20 cellular contexts compared by ENCODE assay signal in the genomic region with DNA sequence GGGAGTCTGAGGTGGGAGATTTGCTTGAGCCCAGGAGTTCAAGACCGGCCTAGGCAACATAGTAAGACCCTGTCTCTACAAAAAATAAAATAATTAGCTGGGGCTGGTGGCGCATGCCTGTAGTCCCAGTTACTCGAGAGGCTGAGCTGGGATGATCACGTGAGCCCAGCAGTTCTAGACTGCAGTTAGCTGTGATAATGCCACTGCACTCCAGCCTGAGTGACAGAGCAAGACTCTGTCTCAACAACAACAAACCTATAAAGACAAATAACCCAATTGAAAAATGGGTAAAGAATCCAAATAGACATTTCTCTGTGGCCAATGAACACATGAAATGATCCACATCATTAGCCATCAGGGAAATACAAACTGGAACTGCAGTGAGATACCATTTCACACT. TPM values are rescaled to one million over a fixed set of nuclear protein-coding genes. Genes with fewer than 3 reads are reported as not detected.
DNase-seq lines count a peak whose midpoint lies in the region; ATAC-seq and TF ChIP-seq lines count a peak whose summit lies in the region.
"Had no signal": no experiment of that assay in that cellular context is flagged by ENCODE, and none has a peak within 500 bp of the region (broad histone marks: within the 10 kb centered on the region; RNA-seq: fewer than 3 reads in every experiment).

No MANE protein-coding gene starts in this region.

- peak overlapping the region; percentile 90 for H3K4me3 Mint-ChIP-seq in Calu3 (ENCODE audit: low read depth, unreplicated experiment)
- no peak overlapping the region for H3K4me3 Mint-ChIP-seq in activated B cell treated with CpG ODN at 0.5 μM for 24 hours
- peak overlapping the region in 2 of 10 donors; percentile 94 to 95 for H3K4me3 Mint-ChIP-seq in naive thymus-derived CD8-positive, alpha-beta T cell

- peak; percentile 9 for DNase-seq in NCI-H82 (lab: John Stamatoyannopoulos, UW)
- DNase-seq in NCI-H82 treated with DMSO at 0.1 percent for 48 hours (lab: John Stamatoyannopoulos, UW; ENCODE audit: unreplicated experiment), result no peak
- no peak for DNase-seq in Calu3
- DNase-seq in activated B cell treated with CpG ODN at 0.5 μM for 24 hours, result no peak
- no peak for DNase-seq in naive thymus-derived CD8-positive, alpha-beta T cell
- no peak for DNase-seq in HT-29 (ENCODE audit: low spot score)
- DNase-seq: activated CD4-positive, alpha-beta T cell treated with anti-CD3 and anti-CD28 coated beads, Interleukin-2, amount 50 U/mL, for 4 hours; activated gamma-delta T cell treated with Interleukin-2 at 50 U/mL for 16 hours; body of pancreas; dermis blood vessel endothelial cell; H7; kidney; NCI-H2081 treated with DMSO at 0.1 percent for 48 hours; ovary; Right ventricle myocardium superior; T1000; transverse colon had no signal

- H3K9me3 Mint-ChIP-seq in Calu3 (ENCODE audit: low read depth, unreplicated experiment) (no peaks in the 10 kb centered on the region), activated B cell treated with CpG ODN at 0.5 μM for 24 hours (no peaks in the 10 kb centered on the region)
- H3K9me3 Mint-ChIP-seq in naive thymus-derived CD8-positive, alpha-beta T cell, result peaks cover 0 to 2% (median 0%) of the 10 kb centered on the region in 9 donors
- H3K9me3 Mint-ChIP-seq: CD14-positive monocyte had no signal

- H3K27ac Mint-ChIP-seq in Calu3 (ENCODE audit: unreplicated experiment) (no peak overlapping the region), activated B cell treated with CpG ODN at 0.5 μM for 24 hours (peak overlapping the region; percentile 100)
- H3K27ac Mint-ChIP-seq in naive thymus-derived CD8-positive, alpha-beta T cell, result peak overlapping the region in 6 of 10 donors; percentile 99 to 100 (median 100)

- intact Hi-C loops in Calu3 (cut with micrococcal nuclease; ENCODE audit: unreplicated experiment), result no loop called here
- intact Hi-C loops in activated B cell treated with CpG ODN at 0.5 μM for 24 hours (cut with micrococcal nuclease), result loop anchor here (5.0 kb wide), 1 partner anchor 285 kb away; a partner anchor contains a TSS

- TF ChIP-seq CTCF in Calu3 (IDR thresholded peaks at IDR 0.05; ENCODE audit: unreplicated experiment) (no peak), activated B cell treated with CpG ODN at 0.5 μM for 24 hours (IDR thresholded peaks at IDR 0.05) (no peak)

- ATAC-seq in activated B cell treated with CpG ODN at 0.5 μM for 24 hours (ENCODE audit: low read depth) (no peak), GM19324 (IDR thresholded peaks at IDR 0.05; ENCODE audit: low FRiP score, unreplicated experiment) (no peak), GM19328 (IDR thresholded peaks at IDR 0.05; ENCODE audit: unreplicated experiment) (no peak)
- no peak for ATAC-seq in naive thymus-derived CD8-positive, alpha-beta T cell

- CTCF ChIA-PET in Calu3 (lab: Charles Lee), result no interaction called here
- CTCF ChIA-PET in activated B cell treated with CpG ODN at 0.5 μM for 24 hours (lab: Charles Lee), result interaction anchor here (1.4 to 3.1 kb wide), 6 partner anchors 32 to 637 kb away, joined by 4 to 18 read pairs (median 10); a partner anchor contains a TSS

- BruUV-seq in Calu3 (replicated peaks; lab: Mats Ljungman, UMichigan), result no TSS peak

- peaks cover 48% of the 10 kb centered on the region for H3K36me3 Mint-ChIP-seq in Calu3 (ENCODE audit: insufficient read depth, unreplicated experiment)
- H3K36me3 Mint-ChIP-seq in activated B cell treated with CpG ODN at 0.5 μM for 24 hours (ENCODE audit: low read depth), result peaks cover 42% of the 10 kb centered on the region
- H3K36me3 Mint-ChIP-seq in naive thymus-derived CD8-positive, alpha-beta T cell, result peaks cover 5 to 35% (median 20%) of the 10 kb centered on the region in 3 donors

- POLR2A ChIA-PET in activated B cell treated with CpG ODN at 0.5 μM for 24 hours (lab: Charles Lee), result interaction anchor here (0.5 to 1.0 kb wide), 2 partner anchors 49 to 271 kb away, joined by 4 to 5 read pairs; no protein-coding TSS in a partner anchor
- POLR2A ChIA-PET in naive thymus-derived CD8-positive, alpha-beta T cell (lab: Charles Lee), result interaction anchor here (0.8 to 3.3 kb wide), 8 partner anchors 11 to 1808 kb away, joined by 3 to 34 read pairs (median 12); a partner anchor contains a TSS

- H3K4me1 Mint-ChIP-seq in Calu3 (ENCODE audit: low read depth, unreplicated experiment) (peaks cover 17% of the 10 kb centered on the region), activated B cell treated with CpG ODN at 0.5 μM for 24 hours (peaks cover 41% of the 10 kb centered on the region)
- peaks cover 18 to 46% (median 38%) of the 10 kb centered on the region in 4 donors for H3K4me1 Mint-ChIP-seq in naive thymus-derived CD8-positive, alpha-beta T cell

- H3K27me3 Mint-ChIP-seq in Calu3 (ENCODE audit: unreplicated experiment) (peaks cover 7% of the 10 kb centered on the region), activated B cell treated with CpG ODN at 0.5 μM for 24 hours (no peaks in the 10 kb centered on the region)
- no peaks in the 10 kb centered on the region for H3K27me3 Mint-ChIP-seq in naive thymus-derived CD8-positive, alpha-beta T cell

RNA-seq across cellular contexts. Expression of a gene that starts 1.1 kb away (rescaled TPM):
- total RNA-seq in Calu3 (2022) (1,117 and 1,222 TPM in 2 replicates), activated B cell treated with CpG ODN at 0.5 μM for 24 hours (2,996 and 3,448 TPM in 2 replicates)
- total RNA-seq in naive thymus-derived CD8-positive, alpha-beta T cell, result 1,000 to 10,000 TPM; 4,123 to 4,303 TPM
- polyA plus RNA-seq in naive thymus-derived CD8-positive, alpha-beta T cell, result 1,000 to 10,000 TPM; 4,376 to 5,220 (median 4,420) TPM
- total RNA-seq in HT-29 (2014; rRNA removed; shearing (Covaris generic)), result 1,047 and 1,077 TPM in 2 replicates

RNA-seq across cellular contexts. Expression of a gene that starts 46.0 kb away (rescaled TPM):
- total RNA-seq in Calu3 (2022) (not detected in 2 replicates), activated B cell treated with CpG ODN at 0.5 μM for 24 hours (0.22 and 0.42 TPM in 2 replicates)
- 1 to 10 TPM; 4.1 to 4.3 TPM for total RNA-seq in naive thymus-derived CD8-positive, alpha-beta T cell
- polyA plus RNA-seq in naive thymus-derived CD8-positive, alpha-beta T cell, result 1 to 10 TPM; 1.8 to 3.6 (median 2.6) TPM
- not detected in 2 replicates for total RNA-seq in HT-29 (2014; rRNA removed; shearing (Covaris generic))
- polyA plus RNA-seq: CD14-positive monocyte had no signal
